Comparison of ENCODE assay signal across 16 cellular contexts in the genomic region with DNA sequence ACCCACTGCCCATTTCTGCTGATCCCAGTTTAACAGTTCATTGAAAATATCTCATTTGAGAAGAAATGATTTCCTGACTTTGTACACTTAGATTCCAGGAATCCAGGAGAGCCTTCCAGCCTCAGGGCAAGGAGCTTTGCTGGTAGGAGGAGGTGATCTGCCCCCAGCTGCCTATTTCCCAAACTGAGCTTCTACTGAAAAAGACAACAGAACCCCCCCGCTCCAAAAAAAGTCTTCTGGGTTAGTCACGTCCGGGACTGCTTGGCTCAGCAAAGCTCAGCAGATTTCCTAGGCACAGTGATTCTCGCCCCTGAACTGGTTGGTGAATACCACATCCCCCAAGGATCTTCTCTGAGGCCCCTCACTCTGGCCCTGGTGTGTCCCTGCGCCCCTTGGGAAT. TPM values are rescaled to one million over a fixed set of nuclear protein-coding genes. Genes with fewer than 3 reads are reported as not detected.
DNase-seq lines count a peak whose midpoint lies in the region; ATAC-seq and TF ChIP-seq lines count a peak whose summit lies in the region.
"Had no signal": no experiment of that assay in that cellular context is flagged by ENCODE, and none has a peak within 500 bp of the region (broad histone marks: within the 10 kb centered on the region; RNA-seq: fewer than 3 reads in every experiment).

No MANE protein-coding gene starts in this region.

- peak overlapping the region; percentile 44 for H3K4me3 Mint-ChIP-seq in HFFc6
- H3K4me3 Mint-ChIP-seq: activated naive CD8-positive, alpha-beta T cell; immature natural killer cell had no signal

- peaks cover 4% of the 10 kb centered on the region for H3K4me1 ChIP-seq in foreskin keratinocyte

- peaks cover 10% of the 10 kb centered on the region for H3K36me3 ChIP-seq in H7 (replicated peaks; ENCODE audit: control insufficient read depth, insufficient read depth, low read length)

- peaks cover 32% of the 10 kb centered on the region for H3K36me3 Mint-ChIP-seq in HFFc6 (ENCODE audit: low read depth)

- H3K27me3 ChIP-seq in AG04450 (ENCODE audit: control insufficient read depth, insufficient read depth, low read length) (no peaks in the 10 kb centered on the region), foreskin keratinocyte (no peaks in the 10 kb centered on the region), H7 (ENCODE audit: control insufficient read depth, insufficient read depth, low read length) (no peaks in the 10 kb centered on the region)

- POLR2A ChIA-PET in AG04450 (lab: Yijun Ruan, JAX): interaction anchor here (0.8 to 1.1 kb wide), 3 partner anchors 10 to 37 kb away, joined by 3 read pairs; no protein-coding TSS in a partner anchor

- DNase-seq in AG04450 (ENCODE audit: low read depth, low spot score): no peak
- DNase-seq in HFFc6: peak; percentile 83
- peak; percentile 81 for DNase-seq in amniotic stem cell (lab: John Stamatoyannopoulos, UW)
- peak; percentile 53 to 70 for DNase-seq in foreskin keratinocyte
- DNase-seq in iPS-NIHi7 (ENCODE audit: extremely low spot score): no peak
- no peak for DNase-seq in activated T-cell treated with anti-CD3 and anti-CD28 coated beads, Interleukin-2, amount 50 U/mL, for 48 hours
- DNase-seq in stimulated activated CD4-positive, alpha-beta T cell treated with anti-CD3 and anti-CD28 coated beads, Interleukin-2, amount 100 ng/mL, for 48 hours: no peak
- DNase-seq in H7: no peak
- DNase-seq: immature natural killer cell, mucosa of descending colon, NCI-H187 treated with DMSO at 0.1 percent for 48 hours, NCI-H774, SHP77 treated with DMSO at 0.1 percent for 48 hours had no signal

- CTCF ChIA-PET in AG04450 (lab: Charles Lee): interaction anchor here (1.3 to 3.1 kb wide), 3 partner anchors 154 to 245 kb away, joined by 3 to 11 read pairs (median 6); no protein-coding TSS in a partner anchor

- H3K9me3 Mint-ChIP-seq in HFFc6: no peaks in the 10 kb centered on the region
- H3K9me3 Mint-ChIP-seq: immature natural killer cell had no signal

- H3K27ac Mint-ChIP-seq in HFFc6: peak overlapping the region; percentile 90
- H3K27ac Mint-ChIP-seq: activated naive CD8-positive, alpha-beta T cell had no signal

- H3K9me3 ChIP-seq in AG04450 (ENCODE audit: control insufficient read depth, insufficient read depth, low read length): no peaks in the 10 kb centered on the region; the same call in 1 of the 2 replicates
- H3K9me3 ChIP-seq: mucosa of descending colon, thoracic aorta had no signal

- H3K27me3 Mint-ChIP-seq in HFFc6 (ENCODE audit: insufficient read depth): peaks cover 1% of the 10 kb centered on the region
- H3K27me3 Mint-ChIP-seq: activated naive CD8-positive, alpha-beta T cell had no signal

- no peak overlapping the region for H3K4me3 ChIP-seq in AG04450 (ENCODE audit: low read depth, low read length)
- H3K4me3 ChIP-seq in H7 (ENCODE audit: insufficient read depth, low read depth, low read length): no peak overlapping the region
- H3K4me3 ChIP-seq: mucosa of descending colon, thoracic aorta had no signal

- ATAC-seq in foreskin keratinocyte: peak; percentile 43
- ATAC-seq: mucosa of descending colon had no signal

- H3K27ac ChIP-seq in AG04450 (ENCODE audit: low read depth, low read length): peak overlapping the region; percentile 31
- H3K27ac ChIP-seq in foreskin keratinocyte: no peak overlapping the region
- H3K27ac ChIP-seq: KMS-11 had no signal

- H3K4me1 Mint-ChIP-seq in HFFc6 (ENCODE audit: low read depth): peaks cover 59% of the 10 kb centered on the region

- no peak for TF ChIP-seq CTCF in AG04450 (IDR thresholded peaks at IDR 0.05; ENCODE audit: low read depth, low read length)
- no peak for TF ChIP-seq CTCF in HFFc6 (IDR thresholded peaks at IDR 0.05)
- no peak for TF ChIP-seq CTCF in foreskin keratinocyte (conservative IDR thresholded peaks at IDR 0.05)

RNA-seq across cellular contexts. Expression of a gene that starts 13.1 kb away (rescaled TPM):
- polyA plus RNA-seq in AG04450 (2011; rRNA removed): 30.8 and 33.5 TPM in 2 replicates
- polyA minus RNA-seq in AG04450 (2011; rRNA and poly(A)+ RNA removed): 60.0 and 62.6 TPM in 2 replicates
- 10 to 100 TPM; 22.5 to 33.0 (median 28.6) TPM for total RNA-seq in HFFc6 (2021; fragmentation: NEBNext Ultra II Directional; extraction: Animal tissue kit (Norgen Biotek cat#: 25700))
- total RNA-seq in foreskin keratinocyte: 13.6 and 14.8 TPM in 2 replicates
- polyA plus RNA-seq in foreskin keratinocyte: 4.7 and 5.0 TPM in 2 replicates
- total RNA-seq in H7 (2014; rRNA removed; shearing (Covaris generic)): 88.8 and 113 TPM in 2 replicates

Comparison
In these comparisons a context has a peak if more than half of its experiments do, and no peak if none do; other contexts are left out.
1. DNase-seq: peak in HFFc6 (single experiment), amniotic stem cell (single experiment) and foreskin keratinocyte (2 of 2); none in AG04450 (single experiment), iPS-NIHi7 (single experiment), activated T-cell treated with anti-CD3 and anti-CD28 coated beads, Interleukin-2, amount 50 U/mL, for 48 hours (0 of 2), stimulated activated CD4-positive, alpha-beta T cell treated with anti-CD3 and anti-CD28 coated beads, Interleukin-2, amount 100 ng/mL, for 48 hours (0 of 2) and H7 (single experiment).